In the genomic region with DNA sequence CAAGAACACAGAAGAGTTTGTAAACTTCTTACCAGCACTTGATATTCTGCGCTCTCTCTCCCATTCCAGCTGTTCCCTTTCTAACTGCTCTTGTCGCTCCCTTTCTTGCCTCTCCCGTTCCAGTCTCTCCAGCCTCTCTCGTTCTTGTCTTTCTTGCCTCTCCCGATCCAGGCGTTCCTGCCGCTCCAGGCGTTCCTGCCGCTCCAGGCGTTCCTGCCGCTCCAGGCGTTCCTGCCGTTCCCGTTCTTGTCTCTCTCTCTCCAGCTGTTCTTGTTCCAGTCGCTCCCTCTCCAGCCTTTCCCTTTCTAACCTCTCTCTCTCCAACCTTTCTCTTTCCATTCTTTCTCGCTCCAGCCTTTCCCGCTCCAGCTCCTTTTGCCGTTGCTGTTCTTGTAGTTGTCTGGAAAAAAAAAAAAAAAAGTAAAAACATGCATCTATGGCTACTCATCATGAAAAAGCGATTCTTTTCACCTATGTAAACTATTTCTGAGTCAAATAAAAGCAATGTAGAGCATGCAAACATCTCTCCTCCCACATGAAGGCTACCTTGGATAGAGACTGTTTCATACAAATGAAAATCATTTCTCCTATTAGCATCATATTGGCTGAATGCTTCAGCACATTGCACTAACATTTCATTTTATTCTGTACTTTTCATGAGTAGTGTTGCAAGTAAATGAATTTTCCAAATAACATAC, we compare ENCODE assay signal across 1 cellular context.
TF ChIP-seq lines count a peak whose summit lies in the region.

No MANE protein-coding gene starts in this region.

TF ChIP-seq in IMR-90, 13 proteins besides CTCF, POLR2A, EP300 and RAD21 (continued from another document):
- TF ChIP-seq RFX5 (IDR thresholded peaks at IDR 0.05; ENCODE audit: low read depth, low read length), result no peak
- TF ChIP-seq, protein P1, sequence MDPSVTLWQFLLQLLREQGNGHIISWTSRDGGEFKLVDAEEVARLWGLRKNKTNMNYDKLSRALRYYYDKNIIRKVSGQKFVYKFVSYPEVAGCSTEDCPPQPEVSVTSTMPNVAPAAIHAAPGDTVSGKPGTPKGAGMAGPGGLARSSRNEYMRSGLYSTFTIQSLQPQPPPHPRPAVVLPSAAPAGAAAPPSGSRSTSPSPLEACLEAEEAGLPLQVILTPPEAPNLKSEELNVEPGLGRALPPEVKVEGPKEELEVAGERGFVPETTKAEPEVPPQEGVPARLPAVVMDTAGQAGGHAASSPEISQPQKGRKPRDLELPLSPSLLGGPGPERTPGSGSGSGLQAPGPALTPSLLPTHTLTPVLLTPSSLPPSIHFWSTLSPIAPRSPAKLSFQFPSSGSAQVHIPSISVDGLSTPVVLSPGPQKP (IDR thresholded peaks at IDR 0.05; ENCODE audit: borderline replicate concordance, low read depth, low read length), result no peak
